Comparison of ENCODE assay signal across 17 cellular contexts in genomic region chr6:126127662-126128061, GRCh38.
DNase-seq lines count a peak whose midpoint lies in the region; ATAC-seq and TF ChIP-seq lines count a peak whose summit lies in the region.
"Had no signal": no experiment of that assay in that cellular context is flagged by ENCODE, and none has a peak within 500 bp of the region (broad histone marks: within the 10 kb centered on the region; RNA-seq: fewer than 3 reads in every experiment).

No MANE protein-coding gene starts in this region.

- H3K36me3 ChIP-seq in BE2C (no peaks in the 10 kb centered on the region), HCT116 (ENCODE audit: control insufficient read depth in 1 of 2, insufficient read depth in 2 of 2, low read length in 2 of 2) (no peaks in the 10 kb centered on the region), vagina (no peaks in the 10 kb centered on the region)

- no peaks in the 10 kb centered on the region for H3K27me3 ChIP-seq in BE2C
- no peaks in the 10 kb centered on the region for H3K27me3 ChIP-seq in HCT116 (ENCODE audit: insufficient read depth, low read length)
- no peaks in the 10 kb centered on the region for H3K27me3 ChIP-seq in vagina

- H3K9ac ChIP-seq in HCT116 (ENCODE audit: low read length) = no peak overlapping the region

- in situ Hi-C loops in SK-MEL-5 (cut with HindIII; ENCODE audit: low pct_unique_long_range_greater_than_20kb, low sequenced_read_pairs) = no loop called here

- no peaks in the 10 kb centered on the region for H3K79me2 ChIP-seq in HCT116 (ENCODE audit: insufficient read depth, low read length)

- intact Hi-C loops in HCT116 (cut with micrococcal nuclease) = no loop called here
- intact Hi-C loops in vagina (cut with DNase I) = no loop called here

- CTCF ChIA-PET in HCT116 (lab: Charles Lee) = no interaction called here

- ATAC-seq in HCT116 (no peak), HG03139 (IDR thresholded peaks at IDR 0.05; ENCODE audit: unreplicated experiment) (no peak)
- ATAC-seq: natural killer cell treated with Interleukin-12 subunit alpha and Interleukin-12 subunit beta and Interleukin-15 and Interleukin-18, amount 100 ng/mL, for 72 hours had no signal

- no peak overlapping the region for H3K4me2 ChIP-seq in HCT116 (ENCODE audit: low read length)

- no TSS peak for BruUV-seq in HCT116 (replicated peaks; lab: Mats Ljungman, UMichigan)

- H2AFZ ChIP-seq in HCT116 (ENCODE audit: low read depth, low read length, poor library complexity, severe bottlenecking) = no peak overlapping the region

- H3K4me1 ChIP-seq in BE2C = peaks cover 5% of the 10 kb centered on the region
- H3K4me1 ChIP-seq in HCT116 (ENCODE audit: control insufficient read depth in 1 of 2, insufficient read depth in 2 of 2, low read length in 2 of 2) = no peaks in the 10 kb centered on the region
- no peaks in the 10 kb centered on the region for H3K4me1 ChIP-seq in vagina

- no peaks in the 10 kb centered on the region for H4K20me1 ChIP-seq in HCT116 (ENCODE audit: insufficient read depth)

- RAD21 ChIA-PET in HCT116 (lab: Charles Lee; ENCODE audit: low non-redundant PET in 1 of 2, low total read pairs in 2 of 2, uncharacterized antibody in 2 of 2, unreplicated experiment in 2 of 2) = no interaction called here

- H3K9me3 ChIP-seq in BE2C (no peaks in the 10 kb centered on the region), HCT116 (ENCODE audit: control insufficient read depth in 1 of 2, insufficient read depth in 1 of 2, low read depth in 1 of 2, low read length in 2 of 2) (no peaks in the 10 kb centered on the region), vagina (no peaks in the 10 kb centered on the region)

- TF ChIP-seq POLR2A in HCT116 (IDR thresholded peaks at IDR 0.05; ENCODE audit: borderline replicate concordance, extremely low read depth, insufficient read depth, insufficient read length) (no peak), vagina (IDR thresholded peaks at IDR 0.05) (no peak)

- H3K4me3 ChIP-seq in BE2C (ENCODE audit: low read depth, low read length) = no peak overlapping the region
- no peak overlapping the region for H3K4me3 ChIP-seq in HCT116 (replicated peaks in 1 of 2; ENCODE audit: low read depth in 1 of 2, low read length in 2 of 2)
- H3K4me3 ChIP-seq in fibroblast of the aortic adventitia (ENCODE audit: low read depth, low read length) = no peak overlapping the region
- no peak overlapping the region for H3K4me3 ChIP-seq in vagina

- TF ChIP-seq CTCF in BE2C (IDR thresholded peaks at IDR 0.05; ENCODE audit: low read depth, low read length) (peak; percentile 35; the same call in 1 of the 2 replicates), HCT116 (IDR thresholded peaks at IDR 0.05 in 2 of 3, conservative IDR thresholded peaks at IDR 0.05 in 1 of 3; ENCODE audit: borderline replicate concordance in 1 of 3, insufficient read depth in 1 of 3, low read depth in 2 of 3, low read length in 2 of 3) (0 out of 6 replicates have a peak, but pooled peaks of 2 of the 3 experiments have one; percentile 3 to 8), fibroblast of the aortic adventitia (IDR thresholded peaks at IDR 0.05; ENCODE audit: insufficient read depth, low read length) (no peak), vagina (IDR thresholded peaks at IDR 0.05) (no peak)

- POLR2A ChIA-PET in HCT116 (lab: Charles Lee) = no interaction called here

- DNase-seq in BE2C (no peak), HCT116 (ENCODE audit: low read depth, low spot score) (no peak), SK-MEL-5 (ENCODE audit: low read depth, low spot score) (peak; percentile 41), fibroblast of the aortic adventitia (ENCODE audit: low read depth) (peak; percentile 38), superior temporal gyrus (ENCODE audit: extremely low spot score) (no peak), vagina (ENCODE audit: extremely low spot score in 2 of 2) (no peak), NCI-H2107 treated with DMSO at 0.1 percent for 48 hours (lab: John Stamatoyannopoulos, UW; ENCODE audit: unreplicated experiment) (no peak)
- DNase-seq: activated CD4-positive, alpha-beta T cell treated with anti-CD3 and anti-CD28 coated beads, Interleukin-2, amount 50 U/mL, for 1 hour; CD4-positive, alpha-beta T cell; NCI-H1048; NCI-H774; small intestine; substantia nigra; SW 1271 had no signal

- TF ChIP-seq RAD21 in HCT116 (IDR thresholded peaks at IDR 0.05; ENCODE audit: low read depth) = peak; percentile 41

- H3K27ac ChIP-seq in HCT116 (ENCODE audit: low read depth, low read length) = no peak overlapping the region
- no peak overlapping the region for H3K27ac ChIP-seq in vagina
- H3K27ac ChIP-seq: HL-60 had no signal

- H3K9me2 ChIP-seq in HCT116 (ENCODE audit: insufficient read depth) = no peaks in the 10 kb centered on the region

TF ChIP-seq in HCT116, 20 proteins besides CTCF, POLR2A, EP300 and RAD21:
- TF ChIP-seq JUND (IDR thresholded peaks at IDR 0.05) (no peak), EZH2 (IDR thresholded peaks at IDR 0.05) (no peak), REST (IDR thresholded peaks at IDR 0.05; ENCODE audit: low read depth) (no peak), POLR2AphosphoS5 (IDR thresholded peaks at IDR 0.05; ENCODE audit: low read depth, low read length) (no peak), ZNF274 (IDR thresholded peaks at IDR 0.05; ENCODE audit: low read depth, low read length) (no peak), EGR1 (IDR thresholded peaks at IDR 0.05; ENCODE audit: low read depth) (no peak), SRF (IDR thresholded peaks at IDR 0.05; ENCODE audit: low read depth) (no peak), ZBTB33 (IDR thresholded peaks at IDR 0.05; ENCODE audit: extremely low read depth, insufficient replicate concordance, low read length) (no peak), CEBPB (IDR thresholded peaks at IDR 0.05; ENCODE audit: low read depth) (no peak), SP1 (IDR thresholded peaks at IDR 0.05; ENCODE audit: low read depth) (no peak), EZH2phosphoT487 (IDR thresholded peaks at IDR 0.05; ENCODE audit: borderline replicate concordance) (no peak), TCF7L2 (IDR thresholded peaks at IDR 0.05; ENCODE audit: borderline replicate concordance, extremely low read depth, insufficient read depth, insufficient read length) (no peak), ELF1 (IDR thresholded peaks at IDR 0.05; ENCODE audit: borderline replicate concordance, low read depth) (no peak), SIN3A (IDR thresholded peaks at IDR 0.05; ENCODE audit: low read depth) (no peak), CBX3 (IDR thresholded peaks at IDR 0.05; ENCODE audit: low read depth) (no peak), FOSL1 (IDR thresholded peaks at IDR 0.05; ENCODE audit: low read depth) (no peak), ATF3 (IDR thresholded peaks at IDR 0.05) (no peak), ZFX (IDR thresholded peaks at IDR 0.05) (no peak)

Comparison
In these comparisons a context has a peak if more than half of its experiments do, and no peak if none do; other contexts are left out.
1. DNase-seq: peak in SK-MEL-5 (single experiment) and fibroblast of the aortic adventitia (single experiment); none in BE2C (single experiment), HCT116 (single experiment), superior temporal gyrus (single experiment), vagina (0 of 2) and NCI-H2107 treated with DMSO at 0.1 percent for 48 hours (single experiment).
2. CTCF ChIP-seq: peak in BE2C (single experiment) and HCT116 (2 of 3); none in fibroblast of the aortic adventitia (single experiment) and vagina (0 of 3).